Comparison of ENCODE assay signal across 1 cellular context in the genomic region with DNA sequence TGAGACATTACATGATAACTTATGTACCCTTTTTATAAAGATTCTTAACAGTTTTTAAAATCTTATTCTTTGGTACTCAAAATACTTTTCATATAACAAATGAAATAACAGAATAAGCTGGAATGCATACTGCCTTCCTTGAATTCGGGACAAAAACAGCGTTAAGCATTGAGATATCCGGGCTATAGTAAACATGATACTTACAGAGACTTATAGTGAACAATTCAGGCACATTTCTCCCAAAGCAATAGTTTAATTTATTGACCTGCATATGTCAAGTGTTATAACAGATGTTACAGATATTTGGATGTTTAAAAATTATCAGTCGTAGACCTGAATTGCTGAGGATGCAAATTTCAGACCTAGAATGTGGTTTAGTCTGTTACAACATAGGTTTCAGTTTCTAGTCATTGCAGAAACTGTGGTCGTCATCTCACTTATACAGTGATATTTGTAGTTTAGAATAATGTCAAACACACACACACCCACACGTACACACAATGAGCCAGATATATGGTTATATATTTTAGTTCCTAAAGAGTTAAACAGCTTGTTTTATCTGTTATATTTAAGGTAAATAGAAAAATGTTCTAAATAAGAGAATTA.
TF ChIP-seq lines count a peak whose summit lies in the region.

No MANE protein-coding gene starts in this region.

TF ChIP-seq in SK-N-SH, 30 proteins besides CTCF, POLR2A, EP300 and RAD21 (continued from another document):
- TF ChIP-seq, protein P1, sequence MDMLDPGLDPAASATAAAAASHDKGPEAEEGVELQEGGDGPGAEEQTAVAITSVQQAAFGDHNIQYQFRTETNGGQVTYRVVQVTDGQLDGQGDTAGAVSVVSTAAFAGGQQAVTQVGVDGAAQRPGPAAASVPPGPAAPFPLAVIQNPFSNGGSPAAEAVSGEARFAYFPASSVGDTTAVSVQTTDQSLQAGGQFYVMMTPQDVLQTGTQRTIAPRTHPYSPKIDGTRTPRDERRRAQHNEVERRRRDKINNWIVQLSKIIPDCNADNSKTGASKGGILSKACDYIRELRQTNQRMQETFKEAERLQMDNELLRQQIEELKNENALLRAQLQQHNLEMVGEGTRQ (IDR thresholded peaks at IDR 0.05; ENCODE audit: borderline replicate concordance, low read depth, low read length), result no peak
